Comparison of ENCODE assay signal across 14 cellular contexts in genomic region chr19:57068921-57069697, GRCh38. TPM values are rescaled to one million over a fixed set of nuclear protein-coding genes. Genes with fewer than 3 reads are reported as not detected.
DNase-seq lines count a peak whose midpoint lies in the region; ATAC-seq and TF ChIP-seq lines count a peak whose summit lies in the region.
"Had no signal": no experiment of that assay in that cellular context is flagged by ENCODE, and none has a peak within 500 bp of the region (broad histone marks: within the 10 kb centered on the region; RNA-seq: fewer than 3 reads in every experiment).

No MANE protein-coding gene starts in this region.

- no peak overlapping the region for H4K8ac ChIP-seq in mesendoderm (ENCODE audit: low read depth, low read length)

- no peak overlapping the region for H3K4me3 Mint-ChIP-seq in HFFc6
- no peak overlapping the region for H3K4me3 Mint-ChIP-seq in activated T-helper 1 cell treated with anti-CD3 and anti-CD28 coated beads, Interleukin-12 subunit alpha, Interleukin-12 subunit beta, Interleukin-2, Interleukin-4 antibody, amounts not matched to agents 30 ng/mL and 10 ng/mL and 1 ng/mL, durations not matched to agents 14 hours and 24 hours and 36 hours
- H3K4me3 Mint-ChIP-seq: T-helper 1 cell treated with Interleukin-12 subunit alpha and Interleukin-12 subunit beta and Interleukin-4 antibody, amounts not matched to agents 30 μg/mL and 1 μg/mL, for 36 hours had no signal

- H4K20me1 ChIP-seq in DOHH2 (ENCODE audit: control insufficient read depth, insufficient read depth, low read depth, low read length), result no peaks in the 10 kb centered on the region
- H4K20me1 ChIP-seq in SU-DHL-6 (ENCODE audit: low read depth, low read length), result no peaks in the 10 kb centered on the region

- H3F3A ChIP-seq in DOHH2 (ENCODE audit: control insufficient read depth, insufficient read depth), result no peaks in the 10 kb centered on the region
- no peaks in the 10 kb centered on the region for H3F3A ChIP-seq in SU-DHL-6 (ENCODE audit: insufficient read depth)

- no peak overlapping the region for H2AFZ ChIP-seq in SU-DHL-6 (ENCODE audit: low read depth, low read length, severe bottlenecking)

- no peak overlapping the region for H2BK5ac ChIP-seq in mesendoderm (ENCODE audit: low read length)

- no peak overlapping the region for H3K23ac ChIP-seq in mesendoderm (ENCODE audit: low read length)

- no peak overlapping the region for H3K27ac Mint-ChIP-seq in HFFc6
- H3K27ac Mint-ChIP-seq in activated T-helper 1 cell treated with anti-CD3 and anti-CD28 coated beads, Interleukin-12 subunit alpha, Interleukin-12 subunit beta, Interleukin-2, Interleukin-4 antibody, amounts not matched to agents 30 ng/mL and 10 ng/mL and 1 ng/mL, durations not matched to agents 14 hours and 24 hours and 36 hours, result no peak overlapping the region
- H3K27ac Mint-ChIP-seq: T-helper 1 cell treated with Interleukin-12 subunit alpha and Interleukin-12 subunit beta and Interleukin-4 antibody, amounts not matched to agents 30 μg/mL and 1 μg/mL, for 36 hours had no signal

- TF ChIP-seq CTCF in DOHH2 (IDR thresholded peaks at IDR 0.05; ENCODE audit: low read depth, low read length, poor library complexity, severe bottlenecking), result peak; percentile 55
- peak; percentile 38 for TF ChIP-seq CTCF in HFFc6 (IDR thresholded peaks at IDR 0.05)
- TF ChIP-seq CTCF in SU-DHL-6 (IDR thresholded peaks at IDR 0.05; ENCODE audit: insufficient read depth, low read length, poor library complexity, severe bottlenecking), result peak; percentile 53

- no peak overlapping the region for H3K9ac ChIP-seq in SU-DHL-6 (ENCODE audit: low read length)
- H3K9ac ChIP-seq in mesendoderm (ENCODE audit: low read length), result no peak overlapping the region

- H3K18ac ChIP-seq in mesendoderm (ENCODE audit: low read length), result no peak overlapping the region

- peaks cover 69% of the 10 kb centered on the region for H3K9me3 Mint-ChIP-seq in HFFc6
- peaks cover 59% of the 10 kb centered on the region for H3K9me3 Mint-ChIP-seq in activated T-helper 1 cell treated with anti-CD3 and anti-CD28 coated beads, Interleukin-12 subunit alpha, Interleukin-12 subunit beta, Interleukin-2, Interleukin-4 antibody, amounts not matched to agents 30 ng/mL and 10 ng/mL and 1 ng/mL, durations not matched to agents 14 hours and 24 hours and 36 hours

- H3K9me2 ChIP-seq in DOHH2 (replicated peaks; ENCODE audit: control insufficient read depth, low read length), result no peaks in the 10 kb centered on the region
- no peaks in the 10 kb centered on the region for H3K9me2 ChIP-seq in SU-DHL-6 (replicated peaks; ENCODE audit: insufficient read depth, low read length)

- H3K4me2 ChIP-seq in DOHH2 (ENCODE audit: low read length), result no peak overlapping the region
- H3K4me2 ChIP-seq in SU-DHL-6 (ENCODE audit: low read depth, low read length, poor library complexity, severe bottlenecking), result no peak overlapping the region
- no peak overlapping the region for H3K4me2 ChIP-seq in mesendoderm (ENCODE audit: low read length)

- H3K27me3 Mint-ChIP-seq in HFFc6 (ENCODE audit: insufficient read depth), result no peaks in the 10 kb centered on the region; the same call in 1 of the 2 replicates
- H3K27me3 Mint-ChIP-seq in activated T-helper 1 cell treated with anti-CD3 and anti-CD28 coated beads, Interleukin-12 subunit alpha, Interleukin-12 subunit beta, Interleukin-2, Interleukin-4 antibody, amounts not matched to agents 30 ng/mL and 10 ng/mL and 1 ng/mL, durations not matched to agents 14 hours and 24 hours and 36 hours (ENCODE audit: insufficient read depth), result no peaks in the 10 kb centered on the region

- H3K36me3 ChIP-seq in DOHH2 (ENCODE audit: control insufficient read depth, low read length), result no peaks in the 10 kb centered on the region
- no peaks in the 10 kb centered on the region for H3K36me3 ChIP-seq in SU-DHL-6 (ENCODE audit: low read length)
- no peaks in the 10 kb centered on the region for H3K36me3 ChIP-seq in mesendoderm (ENCODE audit: control insufficient read depth, insufficient read depth, low read length)

- H2AK5ac ChIP-seq in mesendoderm (ENCODE audit: low read length), result no peak overlapping the region

- no peaks in the 10 kb centered on the region for H3K4me1 ChIP-seq in DOHH2 (ENCODE audit: control insufficient read depth, low read length)
- no peaks in the 10 kb centered on the region for H3K4me1 ChIP-seq in mesendoderm (ENCODE audit: control insufficient read depth, low read depth, low read length)
- H3K4me1 ChIP-seq: psoas muscle had no signal

- H3K4ac ChIP-seq in mesendoderm (ENCODE audit: low read depth, low read length), result no peak overlapping the region

- H3K27ac ChIP-seq in DOHH2 (ENCODE audit: low read depth, low read length), result no peak overlapping the region
- H3K27ac ChIP-seq in SU-DHL-6 (ENCODE audit: low read depth, low read length), result no peak overlapping the region
- H3K27ac ChIP-seq in mesendoderm (ENCODE audit: low read depth, low read length), result no peak overlapping the region
- H3K27ac ChIP-seq: psoas muscle had no signal

- H3K4me3 ChIP-seq in DOHH2 (ENCODE audit: low read length) (no peak overlapping the region), SU-DHL-6 (ENCODE audit: insufficient read depth, low read length, poor library complexity, severe bottlenecking) (no peak overlapping the region), mesendoderm (ENCODE audit: low read length) (no peak overlapping the region)
- H3K4me3 ChIP-seq: psoas muscle had no signal

- no peak overlapping the region for H3K56ac ChIP-seq in mesendoderm (ENCODE audit: low read length)

- no peak overlapping the region for H2BK15ac ChIP-seq in mesendoderm (replicated peaks; ENCODE audit: low read depth)

- H3K4me1 Mint-ChIP-seq in HFFc6 (ENCODE audit: low read depth), result no peaks in the 10 kb centered on the region
- H3K4me1 Mint-ChIP-seq in activated T-helper 1 cell treated with anti-CD3 and anti-CD28 coated beads, Interleukin-12 subunit alpha, Interleukin-12 subunit beta, Interleukin-2, Interleukin-4 antibody, amounts not matched to agents 30 ng/mL and 10 ng/mL and 1 ng/mL, durations not matched to agents 14 hours and 24 hours and 36 hours (ENCODE audit: low read depth), result no peaks in the 10 kb centered on the region

- WGBS in mesendoderm (ENCODE audit: extremely low coverage, insufficient coverage, low lambda C conversion rate), result no CpG with 5 or more reads among the region's 24 CpGs

- DNase-seq in HFFc6 (no peak), mesendoderm (peak; percentile 45), DMS153 treated with DMSO at 0.1 percent for 48 hours (lab: John Stamatoyannopoulos, UW; ENCODE audit: unreplicated experiment) (no peak)
- DNase-seq in activated T-helper 1 cell treated with anti-CD3 and anti-CD28 coated beads, Interleukin-12 subunit alpha, Interleukin-12 subunit beta, Interleukin-2, Interleukin-4 antibody, amounts not matched to agents 30 ng/mL and 10 ng/mL and 1 ng/mL, durations not matched to agents 14 hours and 24 hours and 36 hours (ENCODE audit: low spot score), result no peak
- DNase-seq in activated effector memory CD4-positive, alpha-beta T cell treated with anti-CD3 and anti-CD28 coated beads, Interleukin-2, amount 50 U/mL, for 16 hours, result no peak
- DNase-seq: activated T-cell treated with anti-CD3 and anti-CD28 coated beads, Interleukin-2, amount 50 U/mL, for 1 hour; islet precursor cell; psoas muscle had no signal

- no peak for ATAC-seq in HG03139 (IDR thresholded peaks at IDR 0.05; ENCODE audit: unreplicated experiment)
- ATAC-seq: psoas muscle had no signal

- H2BK120ac ChIP-seq in mesendoderm (ENCODE audit: low read depth, low read length), result no peak overlapping the region

- no peaks in the 10 kb centered on the region for H3K79me2 ChIP-seq in DOHH2 (ENCODE audit: control insufficient read depth, low read length)
- no peaks in the 10 kb centered on the region for H3K79me2 ChIP-seq in SU-DHL-6 (ENCODE audit: insufficient read depth, low read length)
- no peaks in the 10 kb centered on the region for H3K79me2 ChIP-seq in mesendoderm (ENCODE audit: control insufficient read depth, insufficient read depth, low read length)

- H3K27me3 ChIP-seq in DOHH2 (ENCODE audit: control insufficient read depth, low read length) (no peaks in the 10 kb centered on the region), SU-DHL-6 (ENCODE audit: low read length) (no peaks in the 10 kb centered on the region), mesendoderm (ENCODE audit: insufficient read depth, low read length, poor library complexity) (no peaks in the 10 kb centered on the region)

- peaks cover 20% of the 10 kb centered on the region; the same call in 1 of the 2 replicates for H3K9me3 ChIP-seq in DOHH2 (ENCODE audit: control insufficient read depth, insufficient read depth, low read length)
- H3K9me3 ChIP-seq in SU-DHL-6 (ENCODE audit: insufficient read depth, low read length), result no peaks in the 10 kb centered on the region

- intact Hi-C loops in activated T-helper 1 cell treated with anti-CD3 and anti-CD28 coated beads, Interleukin-12 subunit alpha, Interleukin-12 subunit beta, Interleukin-2, Interleukin-4 antibody, amounts not matched to agents 30 ng/mL and 10 ng/mL and 1 ng/mL, durations not matched to agents 14 hours and 24 hours and 36 hours (cut with micrococcal nuclease), result no loop called here

- H4K5ac ChIP-seq in mesendoderm (ENCODE audit: low read length), result no peak overlapping the region

- no peaks in the 10 kb centered on the region; the same call in 1 of the 2 replicates for H3K36me3 Mint-ChIP-seq in HFFc6 (ENCODE audit: low read depth)
- H3K36me3 Mint-ChIP-seq in activated T-helper 1 cell treated with anti-CD3 and anti-CD28 coated beads, Interleukin-12 subunit alpha, Interleukin-12 subunit beta, Interleukin-2, Interleukin-4 antibody, amounts not matched to agents 30 ng/mL and 10 ng/mL and 1 ng/mL, durations not matched to agents 14 hours and 24 hours and 36 hours (ENCODE audit: low read depth), result no peaks in the 10 kb centered on the region

- H3K79me1 ChIP-seq in mesendoderm (ENCODE audit: low read length), result no peaks in the 10 kb centered on the region

RNA-seq across cellular contexts. Expression of gene USP29, which starts 50.7 kb away (rescaled TPM):
- total RNA-seq in HFFc6 (2021; fragmentation: NEBNext Ultra II Directional; extraction: Animal tissue kit (Norgen Biotek cat#: 25700)), result not detected
- polyA plus RNA-seq in mesendoderm (2013, experiment 1 of 2), result not detected
- not detected for polyA plus RNA-seq in mesendoderm (2013, experiment 2 of 2)
- not detected in 2 replicates for total RNA-seq in activated T-helper 1 cell treated with anti-CD3 and anti-CD28 coated beads, Interleukin-12 subunit alpha, Interleukin-12 subunit beta, Interleukin-2, Interleukin-4 antibody, amounts not matched to agents 30 ng/mL and 10 ng/mL and 1 ng/mL, durations not matched to agents 14 hours and 24 hours and 36 hours
- total RNA-seq: HT1080, NCI-H460, psoas muscle had no signal
- polyA plus RNA-seq: psoas muscle had no signal
